ENCODE assay signal across 9 cellular contexts in the genomic region with DNA sequence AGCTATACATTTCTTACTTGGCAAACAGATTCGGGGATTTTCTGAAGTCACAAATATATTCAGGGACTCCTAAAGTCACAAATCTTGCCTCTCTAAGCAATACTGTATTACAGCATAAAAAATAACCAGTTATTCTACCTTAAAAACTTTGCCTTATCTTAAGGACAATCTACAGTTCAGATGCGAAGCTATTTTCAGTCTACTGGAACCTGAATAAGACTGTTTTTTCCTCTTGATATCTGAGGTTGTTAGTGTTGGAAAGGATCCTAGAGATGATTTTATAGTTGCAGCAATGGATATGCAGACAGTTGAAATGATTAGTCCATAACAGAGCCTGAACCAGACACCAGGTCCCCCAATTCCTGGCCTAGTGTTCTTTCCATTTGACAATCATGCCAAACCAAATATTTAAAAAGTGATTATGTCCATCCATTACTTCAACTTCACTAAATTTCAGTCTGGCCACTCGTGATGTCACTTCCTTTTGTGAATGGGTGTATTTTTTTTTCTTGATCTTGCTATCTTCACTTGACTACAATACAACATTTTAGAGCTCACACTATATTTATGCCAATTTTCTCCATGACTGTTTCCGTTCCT. TPM values are rescaled to one million over a fixed set of nuclear protein-coding genes. Genes with fewer than 3 reads are reported as not detected.
DNase-seq lines count a peak whose midpoint lies in the region; ATAC-seq lines count a peak whose summit lies in the region.
"Had no signal": no experiment of that assay in that cellular context is flagged by ENCODE, and none has a peak within 500 bp of the region (broad histone marks: within the 10 kb centered on the region; RNA-seq: fewer than 3 reads in every experiment).

No MANE protein-coding gene starts in this region.

- intact Hi-C loops in activated naive CD4-positive, alpha-beta T cell treated with anti-CD3 and anti-CD28 coated beads for 36 hours (cut with micrococcal nuclease): loop anchor here (2.0 to 5.0 kb wide), 2 partner anchors 41 to 99 kb away; a partner anchor contains a TSS

- peaks cover 3% of the 10 kb centered on the region for H3K36me3 Mint-ChIP-seq in activated naive CD4-positive, alpha-beta T cell treated with anti-CD3 and anti-CD28 coated beads for 36 hours (ENCODE audit: low read depth)
- H3K36me3 Mint-ChIP-seq in activated naive CD4-positive, alpha-beta T cell treated with anti-CD3 and anti-CD28 coated beads, Interleukin-2, amount 50 U/mL, for 72 hours: peaks cover 4 to 7% of the 10 kb centered on the region in 2 donors
- peaks cover 14% of the 10 kb centered on the region for H3K36me3 Mint-ChIP-seq in activated CD8-positive, alpha-beta T cell treated with anti-CD3 and anti-CD28 coated beads, Interleukin-2, amount 10 ng/mL, durations not matched to agents 7 days and 5 days (ENCODE audit: low read depth)

- no peaks in the 10 kb centered on the region for H3K9me3 Mint-ChIP-seq in activated naive CD4-positive, alpha-beta T cell treated with anti-CD3 and anti-CD28 coated beads for 36 hours
- no peaks in the 10 kb centered on the region for H3K9me3 Mint-ChIP-seq in activated naive CD4-positive, alpha-beta T cell treated with anti-CD3 and anti-CD28 coated beads, Interleukin-2, amount 50 U/mL, for 72 hours
- H3K9me3 Mint-ChIP-seq in activated CD8-positive, alpha-beta T cell treated with anti-CD3 and anti-CD28 coated beads, Interleukin-2, amount 10 ng/mL, durations not matched to agents 7 days and 5 days (ENCODE audit: insufficient read depth): no peaks in the 10 kb centered on the region

- DNase-seq in activated naive CD4-positive, alpha-beta T cell treated with anti-CD3 and anti-CD28 coated beads for 36 hours: no peak
- DNase-seq in activated naive CD4-positive, alpha-beta T cell treated with anti-CD3 and anti-CD28 coated beads, Interleukin-2, amount 50 U/mL, for 72 hours (ENCODE audit: low spot score in 2 of 2): no peak
- no peak for DNase-seq in activated CD8-positive, alpha-beta T cell treated with anti-CD3 and anti-CD28 coated beads, Interleukin-2, amount 10 ng/mL, durations not matched to agents 7 days and 5 days
- no peak for DNase-seq in H4 (ENCODE audit: low spot score)

- no peaks in the 10 kb centered on the region for H3K9me3 ChIP-seq in iPS-15b (ENCODE audit: control insufficient read depth, insufficient read depth, low read length)
- H3K9me3 ChIP-seq in stomach smooth muscle (ENCODE audit: control insufficient read depth in 2 of 2, low read length in 2 of 2): no peaks in the 10 kb centered on the region
- H3K9me3 ChIP-seq: body of pancreas had no signal

- H3K9ac ChIP-seq in iPS-15b (ENCODE audit: low read depth, low read length) (no peak overlapping the region), stomach smooth muscle (ENCODE audit: low read length in 2 of 2) (peak overlapping the region in 1 of 2 donors; percentile 84)

- H3K4me1 ChIP-seq in iPS-15b (ENCODE audit: control insufficient read depth, insufficient read depth, low read length) (peaks cover 21% of the 10 kb centered on the region), stomach smooth muscle (ENCODE audit: control insufficient read depth, insufficient read depth, low read length) (peaks cover 9% of the 10 kb centered on the region)

- peaks cover 3% of the 10 kb centered on the region for H3K4me1 Mint-ChIP-seq in activated naive CD4-positive, alpha-beta T cell treated with anti-CD3 and anti-CD28 coated beads for 36 hours (ENCODE audit: low read depth)
- H3K4me1 Mint-ChIP-seq in activated CD8-positive, alpha-beta T cell treated with anti-CD3 and anti-CD28 coated beads, Interleukin-2, amount 10 ng/mL, durations not matched to agents 7 days and 5 days (ENCODE audit: low read depth): peaks cover 47% of the 10 kb centered on the region

- H3K4me3 ChIP-seq in iPS-15b (ENCODE audit: low read depth, low read length) (peak overlapping the region; percentile 73), stomach smooth muscle (ENCODE audit: low read length in 2 of 2) (peak overlapping the region; percentile 82 to 85)

- POLR2A ChIA-PET in activated CD8-positive, alpha-beta T cell treated with anti-CD3 and anti-CD28 coated beads, Interleukin-2, amount 10 ng/mL, durations not matched to agents 7 days and 5 days (lab: Charles Lee): interaction anchor here (0.7 to 2.3 kb wide), 5 partner anchors 41 to 220 kb away, joined by 3 to 6 read pairs (median 5); a partner anchor contains a TSS

- CTCF ChIA-PET in activated naive CD4-positive, alpha-beta T cell treated with anti-CD3 and anti-CD28 coated beads for 36 hours (lab: Charles Lee): no interaction called here
- CTCF ChIA-PET in activated CD8-positive, alpha-beta T cell treated with anti-CD3 and anti-CD28 coated beads, Interleukin-2, amount 10 ng/mL, durations not matched to agents 7 days and 5 days (lab: Charles Lee): interaction anchor here (0.8 to 2.3 kb wide), 5 partner anchors 41 to 143 kb away, joined by 3 to 6 read pairs (median 3); no protein-coding TSS in a partner anchor

- H3K4me3 Mint-ChIP-seq in activated naive CD4-positive, alpha-beta T cell treated with anti-CD3 and anti-CD28 coated beads for 36 hours: peak overlapping the region; percentile 70
- H3K4me3 Mint-ChIP-seq in activated CD8-positive, alpha-beta T cell treated with anti-CD3 and anti-CD28 coated beads, Interleukin-2, amount 10 ng/mL, durations not matched to agents 7 days and 5 days: peak overlapping the region; percentile 95

- no peak overlapping the region for H3K27ac ChIP-seq in stomach smooth muscle (ENCODE audit: low read length)

- H3K36me3 ChIP-seq in iPS-15b (ENCODE audit: control insufficient read depth, insufficient read depth, low read length) (no peaks in the 10 kb centered on the region), stomach smooth muscle (ENCODE audit: control insufficient read depth in 2 of 2, insufficient read depth in 2 of 2, low read length in 2 of 2) (no peaks in the 10 kb centered on the region)

- H3K27ac Mint-ChIP-seq in activated naive CD4-positive, alpha-beta T cell treated with anti-CD3 and anti-CD28 coated beads for 36 hours: no peak overlapping the region
- H3K27ac Mint-ChIP-seq in activated naive CD4-positive, alpha-beta T cell treated with anti-CD3 and anti-CD28 coated beads, Interleukin-2, amount 50 U/mL, for 72 hours: peak overlapping the region in 1 of 2 donors; percentile 75
- H3K27ac Mint-ChIP-seq in activated CD8-positive, alpha-beta T cell treated with anti-CD3 and anti-CD28 coated beads, Interleukin-2, amount 10 ng/mL, durations not matched to agents 7 days and 5 days: peak overlapping the region; percentile 94

- no peaks in the 10 kb centered on the region for H3K27me3 ChIP-seq in iPS-15b (ENCODE audit: control insufficient read depth, insufficient read depth, low read length)
- peaks cover 2 to 4% of the 10 kb centered on the region in 2 donors for H3K27me3 ChIP-seq in stomach smooth muscle (ENCODE audit: control insufficient read depth in 1 of 2, insufficient read depth in 2 of 2, low read length in 2 of 2)
- H3K27me3 ChIP-seq: body of pancreas had no signal

- no peak for ATAC-seq in activated naive CD4-positive, alpha-beta T cell treated with anti-CD3 and anti-CD28 coated beads, Interleukin-2, amount 50 U/mL, for 72 hours
- ATAC-seq in activated CD8-positive, alpha-beta T cell treated with anti-CD3 and anti-CD28 coated beads, Interleukin-2, amount 10 ng/mL, durations not matched to agents 7 days and 5 days: no peak
- no peak for ATAC-seq in GM19328 (IDR thresholded peaks at IDR 0.05; ENCODE audit: unreplicated experiment)
- ATAC-seq in GM21825 (IDR thresholded peaks at IDR 0.05; ENCODE audit: unreplicated experiment): no peak

- H3K27me3 Mint-ChIP-seq in activated naive CD4-positive, alpha-beta T cell treated with anti-CD3 and anti-CD28 coated beads for 36 hours (ENCODE audit: low read depth): peaks cover 25% of the 10 kb centered on the region
- peaks cover 4% of the 10 kb centered on the region for H3K27me3 Mint-ChIP-seq in activated CD8-positive, alpha-beta T cell treated with anti-CD3 and anti-CD28 coated beads, Interleukin-2, amount 10 ng/mL, durations not matched to agents 7 days and 5 days (ENCODE audit: low read depth)

RNA-seq across cellular contexts. Expression of a gene that starts 1.8 kb away (rescaled TPM):
- 1 to 10 TPM; 5.9 to 8.1 TPM for total RNA-seq in activated naive CD4-positive, alpha-beta T cell treated with anti-CD3 and anti-CD28 coated beads for 36 hours
- 10 to 100 TPM; 10.9 to 26.3 TPM for total RNA-seq in activated naive CD4-positive, alpha-beta T cell treated with anti-CD3 and anti-CD28 coated beads, Interleukin-2, amount 50 U/mL, for 72 hours
- total RNA-seq in activated CD8-positive, alpha-beta T cell treated with anti-CD3 and anti-CD28 coated beads, Interleukin-2, amount 10 ng/mL, durations not matched to agents 7 days and 5 days: 10 to 100 TPM; 76.8 to 79.7 TPM
- total RNA-seq in H4 (2014; rRNA removed; shearing (Covaris generic)): 37.5 and 40.6 TPM in 2 replicates
